In the genomic region with DNA sequence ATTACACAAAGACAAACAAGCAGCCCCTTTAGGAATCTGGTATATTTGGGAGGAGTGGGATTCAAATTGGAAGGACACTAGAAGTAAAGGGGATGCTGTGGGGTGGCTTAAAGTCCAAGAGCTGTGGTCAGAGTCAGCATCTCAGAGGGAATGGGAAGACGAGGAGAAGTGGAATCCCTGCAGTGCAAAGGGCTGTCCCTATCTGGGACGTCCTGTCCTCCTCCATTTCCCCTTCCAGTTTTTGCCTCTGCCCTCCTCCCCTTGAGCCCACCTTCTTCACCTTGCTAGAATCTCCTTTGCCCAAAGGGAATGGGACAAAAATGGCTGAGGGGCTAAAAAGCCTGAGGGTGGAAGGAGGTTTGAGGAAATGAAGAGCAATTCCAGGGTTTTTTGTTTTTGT, we compare ENCODE assay signal across 21 cellular contexts. TPM values are rescaled to one million over a fixed set of nuclear protein-coding genes. Genes with fewer than 3 reads are reported as not detected.
"Had no signal": no experiment of that assay in that cellular context is flagged by ENCODE, and none has a peak within 500 bp of the region (broad histone marks: within the 10 kb centered on the region; RNA-seq: fewer than 3 reads in every experiment).

No MANE protein-coding gene starts in this region.

- H3K36me3 Mint-ChIP-seq: mesothelial cell of epicardium had no signal

- H3K27ac ChIP-seq: adrenal gland, neutrophil, tibial artery had no signal

- H3K9me3 ChIP-seq: adrenal gland, gastroesophageal sphincter, neutrophil, tibial artery, vagina had no signal

- H3K27me3 Mint-ChIP-seq: activated T-helper 17 cell treated with anti-CD3 and anti-CD28 coated beads, Interleukin-2, amount 50 U/mL, for 72 hours had no signal

- H3K27me3 ChIP-seq: adrenal gland, vagina had no signal

- H3K4me3 ChIP-seq: lung had no signal

- DNase-seq: activated CD4-positive, alpha-beta T cell treated with anti-CD3 and anti-CD28 coated beads for 4 hours; activated naive CD4-positive, alpha-beta T cell treated with Interleukin-2 at 50 U/mL for 16 hours; adrenal gland; dorsolateral prefrontal cortex; erythroblast; left colon; stimulated activated CD4-positive, alpha-beta T cell treated with anti-CD3 and anti-CD28 coated beads, Interleukin-15, amount 100 ng/mL, for 24 hours; stimulated activated CD4-positive, alpha-beta T cell treated with anti-CD3 and anti-CD28 coated beads, Interleukin-4, amount 100 ng/mL, for 24 hours; stimulated activated naive CD4-positive, alpha-beta T cell; tibial artery had no signal

- H3K9me3 Mint-ChIP-seq: activated T-helper 17 cell treated with anti-CD3 and anti-CD28 coated beads, Interleukin-2, amount 50 U/mL, for 72 hours; mesothelial cell of epicardium had no signal

- ATAC-seq: activated T-helper 17 cell treated with anti-CD3 and anti-CD28 coated beads, Interleukin-2, amount 50 U/mL, for 72 hours; gastroesophageal sphincter; left colon had no signal

- H3K36me3 ChIP-seq: adrenal gland, gastroesophageal sphincter, neutrophil, tibial artery, vagina had no signal

RNA-seq across cellular contexts. Expression of gene ARL5C, which starts 10.3 kb away (rescaled TPM):
- total RNA-seq: activated CD8-positive, alpha-beta memory T cell treated with anti-CD3 and anti-CD28 coated beads for 36 hours; activated T-helper 17 cell treated with anti-CD3 and anti-CD28 coated beads, Interleukin-2, amount 50 U/mL, for 72 hours; adrenal gland; cardiac septum; gastroesophageal sphincter; lung; mesothelial cell of epicardium; myocyte; subcutaneous adipose tissue; T-helper 1 cell treated with Interleukin-12 subunit alpha and Interleukin-12 subunit beta and Interleukin-4 antibody, amounts not matched to agents 30 ng/mL and 1 ng/mL, for 36 hours; vagina had no signal
- polyA plus RNA-seq: adrenal gland, lung had no signal
